ENCODE assay signal across 13 cellular contexts in genomic region chr3:64595253-64595694, GRCh38.
DNase-seq lines count a peak whose midpoint lies in the region; ATAC-seq and TF ChIP-seq lines count a peak whose summit lies in the region.
"Had no signal": no experiment of that assay in that cellular context is flagged by ENCODE, and none has a peak within 500 bp of the region (broad histone marks: within the 10 kb centered on the region; RNA-seq: fewer than 3 reads in every experiment).

No MANE protein-coding gene starts in this region.

- H3K4me1 Mint-ChIP-seq in activated T-cell treated with anti-CD3 and anti-CD28 coated beads, Interleukin-2, amount 50 U/mL, for 72 hours (ENCODE audit: low read depth) = no peaks in the 10 kb centered on the region
- no peaks in the 10 kb centered on the region for H3K4me1 Mint-ChIP-seq in activated naive CD4-positive, alpha-beta T cell treated with anti-CD3 and anti-CD28 coated beads, Interleukin-2, amount 10 ng/mL, durations not matched to agents 7 days and 5 days
- H3K4me1 Mint-ChIP-seq in stimulated activated naive CD8-positive, alpha-beta T cell treated with anti-CD3 and anti-CD28 coated beads, Interleukin-15, amount 100 ng/mL, for 72 hours = no peaks in the 10 kb centered on the region
- H3K4me1 Mint-ChIP-seq: CD14-positive monocyte had no signal

- H3K36me3 Mint-ChIP-seq in activated T-cell treated with anti-CD3 and anti-CD28 coated beads, Interleukin-2, amount 50 U/mL, for 72 hours (ENCODE audit: insufficient read depth in 2 of 2) = no peaks in the 10 kb centered on the region
- H3K36me3 Mint-ChIP-seq in activated naive CD4-positive, alpha-beta T cell treated with anti-CD3 and anti-CD28 coated beads, Interleukin-2, amount 10 ng/mL, durations not matched to agents 7 days and 5 days = no peaks in the 10 kb centered on the region
- H3K36me3 Mint-ChIP-seq: CD14-positive monocyte had no signal

- no peaks in the 10 kb centered on the region for H3K9me3 ChIP-seq in parathyroid adenoma (ENCODE audit: control insufficient read depth, low read length)
- H3K9me3 ChIP-seq: prostate gland had no signal

- no peak overlapping the region for H3K4me2 ChIP-seq in parathyroid adenoma (ENCODE audit: low read length)

- no peak overlapping the region for H3K27ac Mint-ChIP-seq in activated T-cell treated with anti-CD3 and anti-CD28 coated beads, Interleukin-2, amount 50 U/mL, for 72 hours
- no peak overlapping the region for H3K27ac Mint-ChIP-seq in activated naive CD4-positive, alpha-beta T cell treated with anti-CD3 and anti-CD28 coated beads, Interleukin-2, amount 10 ng/mL, durations not matched to agents 7 days and 5 days
- H3K27ac Mint-ChIP-seq in stimulated activated naive CD8-positive, alpha-beta T cell treated with anti-CD3 and anti-CD28 coated beads, Interleukin-15, amount 100 ng/mL, for 72 hours = no peak overlapping the region
- H3K27ac Mint-ChIP-seq: CD14-positive monocyte had no signal

- H3K4me3 ChIP-seq in parathyroid adenoma (ENCODE audit: low read depth, low read length) = no peak overlapping the region
- H3K4me3 ChIP-seq: prostate gland had no signal

- no peak for ATAC-seq in activated T-cell treated with anti-CD3 and anti-CD28 coated beads, Interleukin-2, amount 50 U/mL, for 72 hours (replicated peaks in 1 of 2)
- no peak for ATAC-seq in GM19455 (IDR thresholded peaks at IDR 0.05; ENCODE audit: unreplicated experiment)
- ATAC-seq in stimulated activated naive CD8-positive, alpha-beta T cell treated with anti-CD3 and anti-CD28 coated beads, Interleukin-15, amount 100 ng/mL, for 72 hours = no peak
- ATAC-seq: HCT116 had no signal

- H3K36me3 ChIP-seq in parathyroid adenoma (ENCODE audit: control insufficient read depth, insufficient read depth, low read length) = no peaks in the 10 kb centered on the region
- H3K36me3 ChIP-seq: prostate gland had no signal

- H3K9ac ChIP-seq in parathyroid adenoma = no peak overlapping the region

- H3K79me2 ChIP-seq in parathyroid adenoma = no peaks in the 10 kb centered on the region

- no peak overlapping the region for H2AFZ ChIP-seq in parathyroid adenoma

- H3K27ac ChIP-seq in adipose tissue (ENCODE audit: low read depth, low read length) (peak overlapping the region; percentile 8), parathyroid adenoma (peak overlapping the region; percentile 16)
- H3K27ac ChIP-seq: prostate gland had no signal

- H3K4me1 ChIP-seq in parathyroid adenoma = no peaks in the 10 kb centered on the region
- H3K4me1 ChIP-seq: prostate gland had no signal

- peak; percentile 13 for DNase-seq in COLO829 (ENCODE audit: low spot score)
- DNase-seq in foreskin melanocyte = peak; percentile 71
- DNase-seq in activated T-cell treated with anti-CD3 and anti-CD28 coated beads, Interleukin-2, amount 50 U/mL, for 72 hours = no peak
- no peak for DNase-seq in activated naive CD4-positive, alpha-beta T cell treated with anti-CD3 and anti-CD28 coated beads, Interleukin-2, amount 10 ng/mL, durations not matched to agents 7 days and 5 days
- DNase-seq in stimulated activated naive CD8-positive, alpha-beta T cell treated with anti-CD3 and anti-CD28 coated beads, Interleukin-15, amount 100 ng/mL, for 72 hours = no peak
- DNase-seq: activated gamma-delta T cell, NCI-H748 treated with DMSO at 0.1 percent for 48 hours had no signal

- 44 to 70% (median 49%) methylated on average over 5 of the region's 5 CpGs for WGBS in adipose tissue, 3 donors

- H3K4me3 Mint-ChIP-seq in activated T-cell treated with anti-CD3 and anti-CD28 coated beads, Interleukin-2, amount 50 U/mL, for 72 hours = no peak overlapping the region
- H3K4me3 Mint-ChIP-seq in activated naive CD4-positive, alpha-beta T cell treated with anti-CD3 and anti-CD28 coated beads, Interleukin-2, amount 10 ng/mL, durations not matched to agents 7 days and 5 days = no peak overlapping the region
- no peak overlapping the region for H3K4me3 Mint-ChIP-seq in stimulated activated naive CD8-positive, alpha-beta T cell treated with anti-CD3 and anti-CD28 coated beads, Interleukin-15, amount 100 ng/mL, for 72 hours
- H3K4me3 Mint-ChIP-seq: CD14-positive monocyte had no signal

- CTCF ChIA-PET in activated naive CD4-positive, alpha-beta T cell treated with anti-CD3 and anti-CD28 coated beads, Interleukin-2, amount 10 ng/mL, durations not matched to agents 7 days and 5 days (lab: Charles Lee) = no interaction called here

- TF ChIP-seq CTCF in parathyroid adenoma (IDR thresholded peaks at IDR 0.05) = no peak

- no peaks in the 10 kb centered on the region for H3K27me3 Mint-ChIP-seq in activated T-cell treated with anti-CD3 and anti-CD28 coated beads, Interleukin-2, amount 50 U/mL, for 72 hours (ENCODE audit: low read depth)
- no peaks in the 10 kb centered on the region for H3K27me3 Mint-ChIP-seq in activated naive CD4-positive, alpha-beta T cell treated with anti-CD3 and anti-CD28 coated beads, Interleukin-2, amount 10 ng/mL, durations not matched to agents 7 days and 5 days
- no peaks in the 10 kb centered on the region for H3K27me3 Mint-ChIP-seq in stimulated activated naive CD8-positive, alpha-beta T cell treated with anti-CD3 and anti-CD28 coated beads, Interleukin-15, amount 100 ng/mL, for 72 hours

- H3K9me3 Mint-ChIP-seq in activated T-cell treated with anti-CD3 and anti-CD28 coated beads, Interleukin-2, amount 50 U/mL, for 72 hours = peaks cover 0 to 3% of the 10 kb centered on the region in 2 donors
- no peaks in the 10 kb centered on the region for H3K9me3 Mint-ChIP-seq in activated naive CD4-positive, alpha-beta T cell treated with anti-CD3 and anti-CD28 coated beads, Interleukin-2, amount 10 ng/mL, durations not matched to agents 7 days and 5 days
- H3K9me3 Mint-ChIP-seq in stimulated activated naive CD8-positive, alpha-beta T cell treated with anti-CD3 and anti-CD28 coated beads, Interleukin-15, amount 100 ng/mL, for 72 hours = no peaks in the 10 kb centered on the region

- no peaks in the 10 kb centered on the region for H3K27me3 ChIP-seq in parathyroid adenoma (ENCODE audit: control insufficient read depth, insufficient read depth, low read length)

Comparison
In these comparisons a context has a peak if more than half of its experiments do, and no peak if none do; other contexts are left out.
1. DNase-seq: peak in COLO829 (single experiment) and foreskin melanocyte (single experiment); none in activated T-cell treated with anti-CD3 and anti-CD28 coated beads, Interleukin-2, amount 50 U/mL, for 72 hours (0 of 2), activated naive CD4-positive, alpha-beta T cell treated with anti-CD3 and anti-CD28 coated beads, Interleukin-2, amount 10 ng/mL, durations not matched to agents 7 days and 5 days (single experiment) and stimulated activated naive CD8-positive, alpha-beta T cell treated with anti-CD3 and anti-CD28 coated beads, Interleukin-15, amount 100 ng/mL, for 72 hours (0 of 2).